ENCODE assay signal across 8 cellular contexts in genomic region chr7:87875151-87876039, GRCh38.
A peak's percentile ranks its signal among the peaks of the same experiment; 100 is the strongest.
DNase-seq lines count a peak whose midpoint lies in the region; ATAC-seq and TF ChIP-seq lines count a peak whose summit lies in the region.

No MANE protein-coding gene starts in this region.

- POLR2A ChIA-PET in RWPE1 (lab: Yijun Ruan, JAX; ENCODE audit: low non-redundant PET), result no interaction called here

- H3K27ac ChIP-seq in RWPE1, result peak overlapping the region; percentile 99
- H3K27ac ChIP-seq in muscle layer of colon (ENCODE audit: low read depth, low read length), result peak overlapping the region; percentile 66

- CTCF ChIA-PET in RWPE1 (lab: Yijun Ruan, JAX), result no interaction called here

- peak overlapping the region; percentile 84 to 90 for H3K4me3 ChIP-seq in muscle layer of colon (ENCODE audit: low read depth in 1 of 2, low read length in 2 of 2)

- no peaks in the 10 kb centered on the region for H3K27me3 Mint-ChIP-seq in effector memory CD8-positive, alpha-beta T cell

- peaks cover 13% of the 10 kb centered on the region for H3K36me3 Mint-ChIP-seq in effector memory CD8-positive, alpha-beta T cell (ENCODE audit: insufficient read depth)

- no peaks in the 10 kb centered on the region for H3K9me3 Mint-ChIP-seq in effector memory CD8-positive, alpha-beta T cell

- peak overlapping the region; percentile 99 for H3K27ac Mint-ChIP-seq in effector memory CD8-positive, alpha-beta T cell

- peak overlapping the region; percentile 98 to 99 for H3K4me3 Mint-ChIP-seq in effector memory CD8-positive, alpha-beta T cell

- H3K36me3 ChIP-seq in muscle layer of colon (ENCODE audit: insufficient read depth, low read length), result no peaks in the 10 kb centered on the region

- peaks cover 25 to 33% of the 10 kb centered on the region in 2 donors for H3K4me1 Mint-ChIP-seq in effector memory CD8-positive, alpha-beta T cell (ENCODE audit: low read depth in 2 of 2)

- ATAC-seq in GM19035 (IDR thresholded peaks at IDR 0.05; ENCODE audit: unreplicated experiment) (peak; percentile 27), HG03135 (IDR thresholded peaks at IDR 0.05; ENCODE audit: unreplicated experiment) (peak; percentile 23)
- ATAC-seq in effector memory CD8-positive, alpha-beta T cell (replicated peaks), result no peak

- no peaks in the 10 kb centered on the region for H3K27me3 ChIP-seq in muscle layer of colon (ENCODE audit: control insufficient read depth in 1 of 2, insufficient read depth in 2 of 2, low read length in 2 of 2)

- H3K9me3 ChIP-seq in muscle layer of colon (ENCODE audit: low read length), result no peaks in the 10 kb centered on the region

- H3K4me1 ChIP-seq in muscle layer of colon (ENCODE audit: insufficient read depth, low read length), result peaks cover 14% of the 10 kb centered on the region

- no peak for TF ChIP-seq CTCF in RWPE1 (conservative IDR thresholded peaks at IDR 0.05; ENCODE audit: low read depth)

- peak overlapping the region; percentile 0 for H3K9ac ChIP-seq in muscle layer of colon (ENCODE audit: low read length)

- DNase-seq in COR-L47 (lab: John Stamatoyannopoulos, UW) (peak; percentile 37), RWPE1 (ENCODE audit: low spot score) (peak; percentile 16)
- DNase-seq in effector memory CD8-positive, alpha-beta T cell, result peak in 2 of 3 experiments; percentile 2 to 5
- no peak for DNase-seq in NK-92 treated with Interleukin-12 subunit alpha and Interleukin-12 subunit beta, amount 100 ng/mL, for 24 hours (lab: John Stamatoyannopoulos, UW)
- no peak for DNase-seq in stimulated activated naive CD4-positive, alpha-beta T cell treated with Interleukin-2 at 50 U/mL for 16 hours (lab: John Stamatoyannopoulos, UW)

Comparison
In these comparisons a context has a peak if more than half of its experiments do, and no peak if none do; other contexts are left out.
1. DNase-seq: peak in COR-L47 (single experiment), RWPE1 (single experiment) and effector memory CD8-positive, alpha-beta T cell (2 of 3); none in NK-92 treated with Interleukin-12 subunit alpha and Interleukin-12 subunit beta, amount 100 ng/mL, for 24 hours (single experiment) and stimulated activated naive CD4-positive, alpha-beta T cell treated with Interleukin-2 at 50 U/mL for 16 hours (single experiment).